In the genomic region with DNA sequence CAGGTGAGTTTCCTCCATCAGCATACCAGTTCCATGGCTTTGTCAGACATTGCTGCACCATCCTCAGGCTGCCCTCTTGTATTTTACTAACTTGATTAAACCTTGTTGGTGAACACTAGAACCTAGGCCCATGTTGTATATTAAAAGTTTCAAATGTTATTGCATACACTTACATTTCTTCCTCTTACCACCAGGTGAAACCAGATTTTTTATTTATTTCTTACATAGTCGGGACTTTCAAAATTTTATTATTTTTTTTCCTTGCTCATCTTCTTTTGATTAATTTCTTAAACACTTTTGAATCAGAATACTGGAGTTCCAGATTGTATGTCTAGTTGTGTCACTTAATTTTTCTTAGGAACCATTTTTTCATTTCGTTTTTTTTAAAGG, we compare ENCODE assay signal across 1 cellular context.
TF ChIP-seq lines count a peak whose summit lies in the region.

No MANE protein-coding gene starts in this region.

TF ChIP-seq in WTC11, 78 proteins besides CTCF, POLR2A, EP300 and RAD21 (continued from another document):
- TF ChIP-seq, protein P1, sequence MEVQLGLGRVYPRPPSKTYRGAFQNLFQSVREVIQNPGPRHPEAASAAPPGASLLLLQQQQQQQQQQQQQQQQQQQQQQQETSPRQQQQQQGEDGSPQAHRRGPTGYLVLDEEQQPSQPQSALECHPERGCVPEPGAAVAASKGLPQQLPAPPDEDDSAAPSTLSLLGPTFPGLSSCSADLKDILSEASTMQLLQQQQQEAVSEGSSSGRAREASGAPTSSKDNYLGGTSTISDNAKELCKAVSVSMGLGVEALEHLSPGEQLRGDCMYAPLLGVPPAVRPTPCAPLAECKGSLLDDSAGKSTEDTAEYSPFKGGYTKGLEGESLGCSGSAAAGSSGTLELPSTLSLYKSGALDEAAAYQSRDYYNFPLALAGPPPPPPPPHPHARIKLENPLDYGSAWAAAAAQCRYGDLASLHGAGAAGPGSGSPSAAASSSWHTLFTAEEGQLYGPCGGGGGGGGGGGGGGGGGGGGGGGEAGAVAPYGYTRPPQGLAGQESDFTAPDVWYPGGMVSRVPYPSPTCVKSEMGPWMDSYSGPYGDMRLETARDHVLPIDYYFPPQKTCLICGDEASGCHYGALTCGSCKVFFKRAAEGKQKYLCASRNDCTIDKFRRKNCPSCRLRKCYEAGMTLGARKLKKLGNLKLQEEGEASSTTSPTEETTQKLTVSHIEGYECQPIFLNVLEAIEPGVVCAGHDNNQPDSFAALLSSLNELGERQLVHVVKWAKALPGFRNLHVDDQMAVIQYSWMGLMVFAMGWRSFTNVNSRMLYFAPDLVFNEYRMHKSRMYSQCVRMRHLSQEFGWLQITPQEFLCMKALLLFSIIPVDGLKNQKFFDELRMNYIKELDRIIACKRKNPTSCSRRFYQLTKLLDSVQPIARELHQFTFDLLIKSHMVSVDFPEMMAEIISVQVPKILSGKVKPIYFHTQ (CRISPR knock-in tag; IDR thresholded peaks at IDR 0.05) = no peak
- TF ChIP-seq NFE2L1 (CRISPR knock-in tag; IDR thresholded peaks at IDR 0.05) (no peak), RORB (CRISPR knock-in tag; IDR thresholded peaks at IDR 0.05) (no peak)
- TF ChIP-seq, protein P2, sequence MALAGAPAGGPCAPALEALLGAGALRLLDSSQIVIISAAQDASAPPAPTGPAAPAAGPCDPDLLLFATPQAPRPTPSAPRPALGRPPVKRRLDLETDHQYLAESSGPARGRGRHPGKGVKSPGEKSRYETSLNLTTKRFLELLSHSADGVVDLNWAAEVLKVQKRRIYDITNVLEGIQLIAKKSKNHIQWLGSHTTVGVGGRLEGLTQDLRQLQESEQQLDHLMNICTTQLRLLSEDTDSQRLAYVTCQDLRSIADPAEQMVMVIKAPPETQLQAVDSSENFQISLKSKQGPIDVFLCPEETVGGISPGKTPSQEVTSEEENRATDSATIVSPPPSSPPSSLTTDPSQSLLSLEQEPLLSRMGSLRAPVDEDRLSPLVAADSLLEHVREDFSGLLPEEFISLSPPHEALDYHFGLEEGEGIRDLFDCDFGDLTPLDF (CRISPR knock-in tag; IDR thresholded peaks at IDR 0.05) = no peak
- TF ChIP-seq, protein P3, sequence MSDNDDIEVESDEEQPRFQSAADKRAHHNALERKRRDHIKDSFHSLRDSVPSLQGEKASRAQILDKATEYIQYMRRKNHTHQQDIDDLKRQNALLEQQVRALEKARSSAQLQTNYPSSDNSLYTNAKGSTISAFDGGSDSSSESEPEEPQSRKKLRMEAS (CRISPR knock-in tag; IDR thresholded peaks at IDR 0.05) = no peak
- TF ChIP-seq, protein P4, sequence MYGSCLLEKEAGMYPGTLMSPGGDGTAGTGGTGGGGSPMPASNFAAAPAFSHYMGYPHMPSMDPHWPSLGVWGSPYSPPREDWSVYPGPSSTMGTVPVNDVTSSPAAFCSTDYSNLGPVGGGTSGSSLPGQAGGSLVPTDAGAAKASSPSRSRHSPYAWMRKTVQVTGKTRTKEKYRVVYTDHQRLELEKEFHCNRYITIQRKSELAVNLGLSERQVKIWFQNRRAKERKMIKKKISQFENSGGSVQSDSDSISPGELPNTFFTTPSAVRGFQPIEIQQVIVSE (CRISPR knock-in tag; IDR thresholded peaks at IDR 0.05; ENCODE audit: borderline replicate concordance) = no peak
- TF ChIP-seq, protein P5, sequence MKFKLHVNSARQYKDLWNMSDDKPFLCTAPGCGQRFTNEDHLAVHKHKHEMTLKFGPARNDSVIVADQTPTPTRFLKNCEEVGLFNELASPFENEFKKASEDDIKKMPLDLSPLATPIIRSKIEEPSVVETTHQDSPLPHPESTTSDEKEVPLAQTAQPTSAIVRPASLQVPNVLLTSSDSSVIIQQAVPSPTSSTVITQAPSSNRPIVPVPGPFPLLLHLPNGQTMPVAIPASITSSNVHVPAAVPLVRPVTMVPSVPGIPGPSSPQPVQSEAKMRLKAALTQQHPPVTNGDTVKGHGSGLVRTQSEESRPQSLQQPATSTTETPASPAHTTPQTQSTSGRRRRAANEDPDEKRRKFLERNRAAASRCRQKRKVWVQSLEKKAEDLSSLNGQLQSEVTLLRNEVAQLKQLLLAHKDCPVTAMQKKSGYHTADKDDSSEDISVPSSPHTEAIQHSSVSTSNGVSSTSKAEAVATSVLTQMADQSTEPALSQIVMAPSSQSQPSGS (CRISPR knock-in tag; IDR thresholded peaks at IDR 0.05; ENCODE audit: borderline replicate concordance, low read depth) = no peak
